In the genomic region with DNA sequence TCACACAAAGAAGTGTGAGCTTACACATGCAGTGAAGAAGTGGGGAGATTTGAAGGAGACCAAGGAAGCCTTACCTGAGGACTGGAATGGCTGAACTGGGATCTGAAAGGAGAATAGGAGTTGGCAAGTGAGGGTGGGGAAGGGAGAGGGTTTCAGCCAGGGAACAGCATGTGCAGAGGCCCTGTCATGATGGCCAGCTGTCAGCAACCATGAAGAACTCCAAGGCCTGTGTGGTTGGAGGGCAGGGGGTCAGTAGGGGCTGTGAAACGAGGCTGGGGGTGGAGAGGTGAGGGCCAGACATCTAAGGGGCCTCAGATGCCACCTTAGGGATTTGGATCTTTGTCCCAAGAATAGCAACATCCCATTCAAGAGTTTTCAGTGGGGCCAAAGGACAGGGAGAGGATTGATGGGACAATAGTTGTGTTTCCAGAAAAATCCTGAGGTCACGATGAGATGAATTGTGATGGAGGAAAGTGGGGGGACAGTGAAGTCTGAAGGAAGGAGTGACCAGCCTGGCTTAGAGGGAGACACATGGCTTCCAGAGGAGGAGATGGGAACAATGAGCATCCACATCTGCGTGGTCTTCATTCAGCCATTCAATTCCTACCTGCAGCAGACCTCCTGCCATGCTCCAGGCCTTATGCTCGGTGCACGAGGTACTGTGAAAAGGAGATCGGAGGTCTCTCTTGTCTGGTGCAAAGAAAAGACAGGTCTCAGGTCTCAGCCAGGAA, we compare ENCODE assay signal across 18 cellular contexts.
A peak's percentile ranks its signal among the peaks of the same experiment; 100 is the strongest.
DNase-seq lines count a peak whose midpoint lies in the region; ATAC-seq, FAIRE-seq and TF ChIP-seq lines count a peak whose summit lies in the region.
"Had no signal": no experiment of that assay in that cellular context is flagged by ENCODE, and none has a peak within 500 bp of the region (broad histone marks: within the 10 kb centered on the region; RNA-seq: fewer than 3 reads in every experiment).

No MANE protein-coding gene starts in this region.

- intact Hi-C loops in cardiac septum (cut with DNase I) (no loop called here), left cardiac atrium (cut with DNase I) (no loop called here), esophagus muscularis mucosa (cut with DNase I) (no loop called here), posterior vena cava (cut with DNase I) (no loop called here), lower leg skin (cut with DNase I; ENCODE audit: low total_unique reads) (no loop called here)

- no peak for TF ChIP-seq CTCF in coronary artery (IDR thresholded peaks at IDR 0.05)
- no peak for TF ChIP-seq CTCF in esophagus muscularis mucosa (IDR thresholded peaks at IDR 0.05)
- no peak for TF ChIP-seq CTCF in lower leg skin (IDR thresholded peaks at IDR 0.05)

- 61% methylated on average over 6 of the region's 6 CpGs for WGBS in esophagus muscularis mucosa
- 63 to 67% methylated on average over 6 of the region's 6 CpGs for WGBS in lower leg skin, 2 donors

- H3K27me3 ChIP-seq in esophagus muscularis mucosa: peaks cover 0 to 6% (median 0%) of the 10 kb centered on the region in 4 donors
- H3K27me3 ChIP-seq: BLaER1 treated with 17β-estradiol and CSF1 and Interleukin-3, amounts not matched to agents 10 nM and 100 nM had no signal

- no peak for FAIRE-seq in GM19239 (lab: Jason Lieb, UNC)

- TF ChIP-seq EP300 in esophagus muscularis mucosa (IDR thresholded peaks at IDR 0.05): no peak

- H3K4me1 ChIP-seq in esophagus muscularis mucosa: no peaks in the 10 kb centered on the region
- H3K4me1 ChIP-seq: BLaER1 treated with 17β-estradiol and CSF1 and Interleukin-3, amounts not matched to agents 10 nM and 100 nM had no signal

- H3K9me3 ChIP-seq in esophagus muscularis mucosa: peaks cover 0 to 9% (median 3%) of the 10 kb centered on the region in 4 donors

- peak; percentile 54 for DNase-seq in cardiac septum (ENCODE audit: low spot score)
- DNase-seq in left cardiac atrium: no peak
- peak; percentile 62 for DNase-seq in coronary artery (ENCODE audit: low spot score)
- DNase-seq in esophagus muscularis mucosa (ENCODE audit: extremely low spot score): peak; percentile 82
- DNase-seq in posterior vena cava (ENCODE audit: low spot score): peak; percentile 16
- no peak for DNase-seq in NCI-H748 (lab: John Stamatoyannopoulos, UW; ENCODE audit: unreplicated experiment)
- DNase-seq in GM19239 (ENCODE audit: insufficient read length, low spot score): no peak
- DNase-seq in lower leg skin (ENCODE audit: low spot score in 2 of 2): no peak
- DNase-seq: Calu3, DMS79 treated with DMSO at 0.1 percent for 48 hours, GF-D8, GOT3, H7, HFFc6 had no signal

- no peak overlapping the region for H3K4me3 ChIP-seq in coronary artery
- H3K4me3 ChIP-seq in esophagus muscularis mucosa: no peak overlapping the region
- H3K4me3 ChIP-seq in lower leg skin (ENCODE audit: low read depth, poor library complexity, severe bottlenecking): no peak overlapping the region
- H3K4me3 ChIP-seq: BLaER1 treated with 17β-estradiol and CSF1 and Interleukin-3, amounts not matched to agents 10 nM and 100 nM had no signal

- no peaks in the 10 kb centered on the region for H3K36me3 ChIP-seq in esophagus muscularis mucosa
- H3K36me3 ChIP-seq: BLaER1 treated with 17β-estradiol and CSF1 and Interleukin-3, amounts not matched to agents 10 nM and 100 nM had no signal

- no peak overlapping the region for H3K27ac ChIP-seq in coronary artery
- H3K27ac ChIP-seq in esophagus muscularis mucosa (replicated peaks in 1 of 4): no peak overlapping the region
- H3K27ac ChIP-seq: BLaER1 treated with 17β-estradiol and CSF1 and Interleukin-3, amounts not matched to agents 10 nM and 100 nM; HL-60 had no signal

- no peak for ATAC-seq in left cardiac atrium
- ATAC-seq: CD8-positive, alpha-beta T cell; HCT116 had no signal

- TF ChIP-seq POLR2A in esophagus muscularis mucosa (IDR thresholded peaks at IDR 0.05; ENCODE audit: low read depth): no peak
- no peak for TF ChIP-seq POLR2A in lower leg skin (IDR thresholded peaks at IDR 0.05)

Comparison
In these comparisons a context has a peak if more than half of its experiments do, and no peak if none do; other contexts are left out.
1. DNase-seq: peak in cardiac septum (single experiment), coronary artery (single experiment), esophagus muscularis mucosa (single experiment) and posterior vena cava (single experiment); none in left cardiac atrium (single experiment), NCI-H748 (single experiment), GM19239 (single experiment) and lower leg skin (0 of 2).